Comparison of ENCODE assay signal across 13 cellular contexts in the genomic region with DNA sequence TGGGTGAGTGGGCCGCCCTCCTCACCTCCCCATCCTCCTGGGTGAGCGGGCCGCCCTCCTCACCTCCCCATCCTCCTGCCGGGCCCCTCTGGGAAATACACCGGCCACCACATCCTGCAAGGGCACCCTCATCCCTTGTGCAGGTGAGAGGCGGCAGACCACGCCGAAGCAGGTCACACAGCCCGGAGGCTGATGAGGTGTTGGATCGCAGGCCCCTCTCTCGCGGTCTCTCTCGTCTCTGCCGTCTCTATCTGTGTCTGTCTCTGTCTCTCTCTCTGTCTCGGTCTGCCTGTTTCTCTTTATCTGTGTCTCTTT. TPM values are rescaled to one million over a fixed set of nuclear protein-coding genes. Genes with fewer than 3 reads are reported as not detected.
A peak's percentile ranks its signal among the peaks of the same experiment; 100 is the strongest.
DNase-seq lines count a peak whose midpoint lies in the region; ATAC-seq and TF ChIP-seq lines count a peak whose summit lies in the region.
"Had no signal": no experiment of that assay in that cellular context is flagged by ENCODE, and none has a peak within 500 bp of the region (broad histone marks: within the 10 kb centered on the region; RNA-seq: fewer than 3 reads in every experiment).

No MANE protein-coding gene starts in this region.

- H3K36me3 Mint-ChIP-seq in IgD-negative memory B cell (no peaks in the 10 kb centered on the region), nephron progenitor cell (ENCODE audit: low read depth) (peaks cover 30% of the 10 kb centered on the region)
- peaks cover 12% of the 10 kb centered on the region for H3K36me3 Mint-ChIP-seq in stimulated activated effector memory CD8-positive, alpha-beta T cell treated with anti-CD3 and anti-CD28 coated beads, Interleukin-12 subunit alpha, Interleukin-12 subunit beta, amount 100 ng/mL, for 72 hours
- H3K36me3 Mint-ChIP-seq: CD4-positive, CD25-positive, alpha-beta regulatory T cell had no signal

- no peak for TF ChIP-seq CTCF in nephron progenitor cell (IDR thresholded peaks at IDR 0.05)

- ATAC-seq in stimulated activated effector memory CD8-positive, alpha-beta T cell treated with anti-CD3 and anti-CD28 coated beads, Interleukin-12 subunit alpha, Interleukin-12 subunit beta, amount 100 ng/mL, for 72 hours: no peak
- ATAC-seq: GM12878 had no signal

- H3K27ac Mint-ChIP-seq in IgD-negative memory B cell: peak overlapping the region in 2 of 3 donors; percentile 25 to 71
- H3K27ac Mint-ChIP-seq in nephron progenitor cell: peak overlapping the region; percentile 10
- H3K27ac Mint-ChIP-seq in stimulated activated effector memory CD8-positive, alpha-beta T cell treated with anti-CD3 and anti-CD28 coated beads, Interleukin-12 subunit alpha, Interleukin-12 subunit beta, amount 100 ng/mL, for 72 hours: peak overlapping the region; percentile 4
- H3K27ac Mint-ChIP-seq: CD4-positive, CD25-positive, alpha-beta regulatory T cell; HFFc6 had no signal

- DNase-seq in activated effector memory CD4-positive, alpha-beta T cell treated with anti-CD3 and anti-CD28 coated beads, Interleukin-2, amount 50 U/mL, for 16 hours: peak; percentile 54
- no peak for DNase-seq in activated effector memory CD4-positive, alpha-beta T cell treated with Interleukin-2 at 50 U/mL for 16 hours
- DNase-seq in nephron progenitor cell (no peak), DMS53 treated with DMSO at 0.1 percent for 48 hours (lab: John Stamatoyannopoulos, UW; ENCODE audit: unreplicated experiment) (no peak), Kasumi-1 (lab: John Stamatoyannopoulos, UW) (no peak)
- no peak for DNase-seq in stimulated activated effector memory CD8-positive, alpha-beta T cell treated with anti-CD3 and anti-CD28 coated beads, Interleukin-12 subunit alpha, Interleukin-12 subunit beta, amount 100 ng/mL, for 72 hours (ENCODE audit: low spot score in 2 of 2)
- DNase-seq: CD4-positive, CD25-positive, alpha-beta regulatory T cell; DMS 273 treated with DMSO at 0.1 percent for 48 hours; DMS79; HCEC 1CT; HFFc6 had no signal

- H3K27me3 Mint-ChIP-seq in IgD-negative memory B cell (no peaks in the 10 kb centered on the region), nephron progenitor cell (ENCODE audit: low read depth, poor library complexity) (peaks cover 3% of the 10 kb centered on the region)
- H3K27me3 Mint-ChIP-seq: CD4-positive, CD25-positive, alpha-beta regulatory T cell had no signal

- H3K9me3 Mint-ChIP-seq in IgD-negative memory B cell (peaks cover 0 to 8% (median 2%) of the 10 kb centered on the region in 3 donors), nephron progenitor cell (peaks cover 56% of the 10 kb centered on the region)
- peaks cover 2% of the 10 kb centered on the region for H3K9me3 Mint-ChIP-seq in stimulated activated effector memory CD8-positive, alpha-beta T cell treated with anti-CD3 and anti-CD28 coated beads, Interleukin-12 subunit alpha, Interleukin-12 subunit beta, amount 100 ng/mL, for 72 hours

- H3K4me3 Mint-ChIP-seq in IgD-negative memory B cell (peak overlapping the region in 1 of 4 donors; percentile 48), nephron progenitor cell (no peak overlapping the region)
- no peak overlapping the region for H3K4me3 Mint-ChIP-seq in stimulated activated effector memory CD8-positive, alpha-beta T cell treated with anti-CD3 and anti-CD28 coated beads, Interleukin-12 subunit alpha, Interleukin-12 subunit beta, amount 100 ng/mL, for 72 hours
- H3K4me3 Mint-ChIP-seq: CD4-positive, CD25-positive, alpha-beta regulatory T cell; HFFc6 had no signal

- H3K4me1 Mint-ChIP-seq in IgD-negative memory B cell (peaks cover 0 to 4% (median 2%) of the 10 kb centered on the region in 3 donors), nephron progenitor cell (no peaks in the 10 kb centered on the region)
- peaks cover 17% of the 10 kb centered on the region for H3K4me1 Mint-ChIP-seq in stimulated activated effector memory CD8-positive, alpha-beta T cell treated with anti-CD3 and anti-CD28 coated beads, Interleukin-12 subunit alpha, Interleukin-12 subunit beta, amount 100 ng/mL, for 72 hours

RNA-seq across cellular contexts. Expression of a gene that starts 30.8 kb away (rescaled TPM):
- not detected for polyA plus RNA-seq in IgD-negative memory B cell
- polyA plus RNA-seq: CD4-positive, CD25-positive, alpha-beta regulatory T cell; GM12878 had no signal
